ENCODE assay signal across 8 cellular contexts in genomic region chr14:71319646-71320045, GRCh38. TPM values are rescaled to one million over a fixed set of nuclear protein-coding genes. Genes with fewer than 3 reads are reported as not detected.
DNase-seq lines count a peak whose midpoint lies in the region; ATAC-seq and TF ChIP-seq lines count a peak whose summit lies in the region.

No MANE protein-coding gene starts in this region.

- peak overlapping the region; percentile 93 for H3K9ac ChIP-seq in SK-N-SH

- CTCF ChIA-PET in SK-N-SH (lab: Yijun Ruan, JAX): interaction anchor here (1.0 to 4.6 kb wide), 2 partner anchors 180 to 435 kb away, joined by 3 to 42 read pairs; no protein-coding TSS in a partner anchor

- H3K27me3 ChIP-seq in DOHH2 (ENCODE audit: control insufficient read depth, low read length) (no peaks in the 10 kb centered on the region), SK-N-SH (ENCODE audit: insufficient read depth) (no peaks in the 10 kb centered on the region), esophagus muscularis mucosa (no peaks in the 10 kb centered on the region), neuron (ENCODE audit: insufficient read depth, low read length) (no peaks in the 10 kb centered on the region)

- H3F3A ChIP-seq in DOHH2 (ENCODE audit: control insufficient read depth, insufficient read depth) (peaks cover 14% of the 10 kb centered on the region), SK-N-SH (replicated peaks; ENCODE audit: insufficient read depth) (peaks cover 14% of the 10 kb centered on the region)

- H3K4me3 ChIP-seq in DOHH2 (ENCODE audit: low read length) (peak overlapping the region; percentile 76), SK-N-SH (ENCODE audit: low read depth in 2 of 2, low read length in 1 of 2) (peak overlapping the region; percentile 95 to 96), esophagus muscularis mucosa (peak overlapping the region; percentile 94 to 98 (median 96)), neuron (ENCODE audit: low read length) (peak overlapping the region; percentile 80)

- no peaks in the 10 kb centered on the region for H3K36me3 ChIP-seq in DOHH2 (ENCODE audit: control insufficient read depth, low read length)
- no peaks in the 10 kb centered on the region for H3K36me3 ChIP-seq in SK-N-SH (replicated peaks in 1 of 2; ENCODE audit: control insufficient read depth in 1 of 2, insufficient read depth in 2 of 2, low read length in 1 of 2)
- H3K36me3 ChIP-seq in esophagus muscularis mucosa: no peaks in the 10 kb centered on the region
- no peaks in the 10 kb centered on the region for H3K36me3 ChIP-seq in neuron (ENCODE audit: insufficient read depth, low read length)

- WGBS in SK-N-SH (ENCODE audit: low lambda C conversion rate): 6% methylated on average over 5 of the region's 5 CpGs
- WGBS in esophagus muscularis mucosa: 11% methylated on average over 5 of the region's 5 CpGs

- peak overlapping the region; percentile 62 for H3K4me2 ChIP-seq in DOHH2 (ENCODE audit: low read length)
- peak overlapping the region; percentile 87 for H3K4me2 ChIP-seq in SK-N-SH

- peaks cover 37% of the 10 kb centered on the region for H3K79me2 ChIP-seq in DOHH2 (ENCODE audit: control insufficient read depth, low read length)
- H3K79me2 ChIP-seq in SK-N-SH (ENCODE audit: insufficient read depth): peaks cover 37% of the 10 kb centered on the region

- H3K9me3 ChIP-seq in DOHH2 (ENCODE audit: control insufficient read depth, insufficient read depth, low read length) (no peaks in the 10 kb centered on the region), SK-N-SH (no peaks in the 10 kb centered on the region), esophagus muscularis mucosa (no peaks in the 10 kb centered on the region), neuron (ENCODE audit: low read length) (no peaks in the 10 kb centered on the region)

- ATAC-seq in HG02981 (IDR thresholded peaks at IDR 0.05; ENCODE audit: unreplicated experiment) (peak; percentile 5), GM18873 (IDR thresholded peaks at IDR 0.05; ENCODE audit: low FRiP score, unreplicated experiment) (no peak)

- TF ChIP-seq CTCF in DOHH2 (IDR thresholded peaks at IDR 0.05; ENCODE audit: low read depth, low read length, poor library complexity, severe bottlenecking) (no peak), SK-N-SH (IDR thresholded peaks at IDR 0.05) (peak; percentile 18; the same call in 1 of the 2 replicates), esophagus muscularis mucosa (IDR thresholded peaks at IDR 0.05) (no peak)

- H4K20me1 ChIP-seq in DOHH2 (ENCODE audit: control insufficient read depth, insufficient read depth, low read depth, low read length) (no peaks in the 10 kb centered on the region), SK-N-SH (ENCODE audit: insufficient read depth) (no peaks in the 10 kb centered on the region)

- peaks cover 39% of the 10 kb centered on the region for H3K4me1 ChIP-seq in DOHH2 (ENCODE audit: control insufficient read depth, low read length)
- H3K4me1 ChIP-seq in SK-N-SH (ENCODE audit: control insufficient read depth in 1 of 2, insufficient read depth in 2 of 2, low read depth in 1 of 2, low read length in 1 of 2): peaks cover 9 to 15% of the 10 kb centered on the region in 2 experiments; a peak in 3 of 4 replicates
- peaks cover 7 to 28% (median 25%) of the 10 kb centered on the region in 4 donors for H3K4me1 ChIP-seq in esophagus muscularis mucosa
- peaks cover 18% of the 10 kb centered on the region for H3K4me1 ChIP-seq in neuron (ENCODE audit: insufficient read depth, low read length)

- no peak for TF ChIP-seq POLR2A in esophagus muscularis mucosa (IDR thresholded peaks at IDR 0.05; ENCODE audit: low read depth)

- H3K9me2 ChIP-seq in DOHH2 (replicated peaks; ENCODE audit: control insufficient read depth, low read length) (no peaks in the 10 kb centered on the region), SK-N-SH (no peaks in the 10 kb centered on the region)

- POLR2A ChIA-PET in SK-N-SH (lab: Yijun Ruan, JAX): no interaction called here

- intact Hi-C loops in esophagus muscularis mucosa (cut with DNase I): loop anchor here (5.0 kb wide), 3 partner anchors 83 to 433 kb away; no protein-coding TSS in a partner anchor

- peak overlapping the region; percentile 83 for H2AFZ ChIP-seq in SK-N-SH (ENCODE audit: low read depth)
- H2AFZ ChIP-seq in neuron (ENCODE audit: low read depth, low read length): peak overlapping the region; percentile 85

- TF ChIP-seq RAD21 in SK-N-SH (IDR thresholded peaks at IDR 0.05; ENCODE audit: low read length): peak; percentile 11; the same call in 1 of the 2 replicates

- DNase-seq in SK-N-SH: peak; percentile 22
- no peak for DNase-seq in esophagus muscularis mucosa (ENCODE audit: extremely low spot score)
- DNase-seq in T-helper 9 cell: no peak
- DNase-seq in GOT3 (lab: John Stamatoyannopoulos, UW): no peak

- TF ChIP-seq EP300 in SK-N-SH (IDR thresholded peaks at IDR 0.05; ENCODE audit: borderline replicate concordance in 1 of 2, low read depth in 1 of 2, low read length in 1 of 2): no peak
- TF ChIP-seq EP300 in esophagus muscularis mucosa (IDR thresholded peaks at IDR 0.05): no peak

- H3K27ac ChIP-seq in DOHH2 (ENCODE audit: low read depth, low read length) (no peak overlapping the region), SK-N-SH (ENCODE audit: low read depth in 2 of 2, low read length in 1 of 2) (peak overlapping the region; percentile 71 to 79), esophagus muscularis mucosa (replicated peaks in 1 of 4) (peak overlapping the region; percentile 99)

TF ChIP-seq in SK-N-SH, 30 proteins besides CTCF, POLR2A, EP300 and RAD21:
- TF ChIP-seq NRF1 (IDR thresholded peaks at IDR 0.05; ENCODE audit: low read depth, low read length) (no peak), GABPA (IDR thresholded peaks at IDR 0.05; ENCODE audit: low read depth) (no peak), GATA2 (CRISPR knock-in tag; IDR thresholded peaks at IDR 0.05) (no peak), POLR2AphosphoS5 (IDR thresholded peaks at IDR 0.05; ENCODE audit: low read depth, low read length) (no peak), EZH2phosphoT487 (IDR thresholded peaks at IDR 0.05; ENCODE audit: borderline replicate concordance, low read depth) (no peak), NFIC (IDR thresholded peaks at IDR 0.05; ENCODE audit: borderline replicate concordance) (no peak)
- TF ChIP-seq, protein P1, sequence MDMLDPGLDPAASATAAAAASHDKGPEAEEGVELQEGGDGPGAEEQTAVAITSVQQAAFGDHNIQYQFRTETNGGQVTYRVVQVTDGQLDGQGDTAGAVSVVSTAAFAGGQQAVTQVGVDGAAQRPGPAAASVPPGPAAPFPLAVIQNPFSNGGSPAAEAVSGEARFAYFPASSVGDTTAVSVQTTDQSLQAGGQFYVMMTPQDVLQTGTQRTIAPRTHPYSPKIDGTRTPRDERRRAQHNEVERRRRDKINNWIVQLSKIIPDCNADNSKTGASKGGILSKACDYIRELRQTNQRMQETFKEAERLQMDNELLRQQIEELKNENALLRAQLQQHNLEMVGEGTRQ (IDR thresholded peaks at IDR 0.05; ENCODE audit: borderline replicate concordance, low read depth, low read length): no peak
- TF ChIP-seq, protein P2, sequence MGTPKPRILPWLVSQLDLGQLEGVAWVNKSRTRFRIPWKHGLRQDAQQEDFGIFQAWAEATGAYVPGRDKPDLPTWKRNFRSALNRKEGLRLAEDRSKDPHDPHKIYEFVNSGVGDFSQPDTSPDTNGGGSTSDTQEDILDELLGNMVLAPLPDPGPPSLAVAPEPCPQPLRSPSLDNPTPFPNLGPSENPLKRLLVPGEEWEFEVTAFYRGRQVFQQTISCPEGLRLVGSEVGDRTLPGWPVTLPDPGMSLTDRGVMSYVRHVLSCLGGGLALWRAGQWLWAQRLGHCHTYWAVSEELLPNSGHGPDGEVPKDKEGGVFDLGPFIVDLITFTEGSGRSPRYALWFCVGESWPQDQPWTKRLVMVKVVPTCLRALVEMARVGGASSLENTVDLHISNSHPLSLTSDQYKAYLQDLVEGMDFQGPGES (IDR thresholded peaks at IDR 0.05; ENCODE audit: low read depth, low read length): no peak

RNA-seq across cellular contexts. Expression of gene SIPA1L1, which starts 0.6 kb away (rescaled TPM):
- 19.2 and 20.2 TPM in 2 replicates for polyA plus RNA-seq in SK-N-SH (2012; rRNA removed)
- 10.7 and 14.2 TPM in 2 replicates for polyA plus RNA-seq in SK-N-SH (2012; cell fraction: cytosol; rRNA removed)
- polyA plus RNA-seq in SK-N-SH (2012; cell fraction: nucleus; rRNA removed): 52.5 and 76.4 TPM in 2 replicates
- 10 to 100 TPM; 35.3 to 45.3 (median 40.4) TPM for total RNA-seq in esophagus muscularis mucosa
